Comparison of ENCODE assay signal across 8 cellular contexts in genomic region chr10:79071535-79071923, GRCh38. TPM values are rescaled to one million over a fixed set of nuclear protein-coding genes. Genes with fewer than 3 reads are reported as not detected.
A peak's percentile ranks its signal among the peaks of the same experiment; 100 is the strongest.
DNase-seq lines count a peak whose midpoint lies in the region; ATAC-seq and TF ChIP-seq lines count a peak whose summit lies in the region.

No MANE protein-coding gene starts in this region.

- peaks cover 0 to 4% (median 0%) of the 10 kb centered on the region in 11 experiments; a peak in 1 of 22 replicates for H3K36me3 ChIP-seq in BLaER1 treated with 17β-estradiol and CSF1 and Interleukin-3, amounts not matched to agents 10 nM and 100 nM
- no peaks in the 10 kb centered on the region for H3K36me3 ChIP-seq in neutrophil

- H3K4me1 ChIP-seq in BLaER1 treated with 17β-estradiol and CSF1 and Interleukin-3, amounts not matched to agents 10 nM and 100 nM, result peaks cover 56 to 72% (median 65%) of the 10 kb centered on the region in 10 experiments
- peaks cover 37 to 52% of the 10 kb centered on the region in 2 experiments for H3K4me1 ChIP-seq in neutrophil (ENCODE audit: control insufficient read depth in 1 of 2, insufficient read depth in 1 of 2, low read depth in 1 of 2, low read length in 1 of 2)

- no peak for ATAC-seq in HG02623 (IDR thresholded peaks at IDR 0.05; ENCODE audit: unreplicated experiment)

- H3K4me2 ChIP-seq in BLaER1 treated with 17β-estradiol and CSF1 and Interleukin-3, amounts not matched to agents 10 nM and 100 nM, result peak overlapping the region; percentile 94 to 100 (median 98)

- CTCF ChIA-PET in RWPE1 (lab: Yijun Ruan, JAX), result interaction anchor here (0.8 to 6.1 kb wide), 4 partner anchors 53 to 124 kb away, joined by 3 to 42 read pairs (median 3); no protein-coding TSS in a partner anchor

- no peak for TF ChIP-seq CTCF in RWPE1 (conservative IDR thresholded peaks at IDR 0.05; ENCODE audit: low read depth)
- TF ChIP-seq CTCF in epithelial cell of proximal tubule (conservative IDR thresholded peaks at IDR 0.05; ENCODE audit: low read depth, low read length), result no peak
- no peak for TF ChIP-seq CTCF in neutrophil (IDR thresholded peaks at IDR 0.05)

- no peak for DNase-seq in RWPE1 (ENCODE audit: low spot score)
- DNase-seq in epithelial cell of proximal tubule (ENCODE audit: low read depth), result no peak
- no peak for DNase-seq in ureter (ENCODE audit: low spot score)
- DNase-seq in NCI-H774 (lab: John Stamatoyannopoulos, UW), result no peak
- DNase-seq in activated CD4-positive, alpha-beta T cell treated with anti-CD3 and anti-CD28 coated beads for 4 hours, result no peak

- peaks cover 0 to 6% (median 0%) of the 10 kb centered on the region in 11 experiments; a peak in 7 of 22 replicates for H3K27me3 ChIP-seq in BLaER1 treated with 17β-estradiol and CSF1 and Interleukin-3, amounts not matched to agents 10 nM and 100 nM
- H3K27me3 ChIP-seq in neutrophil, result peaks cover 39% of the 10 kb centered on the region

- H3K9ac ChIP-seq in BLaER1 treated with 17β-estradiol and CSF1 and Interleukin-3, amounts not matched to agents 10 nM and 100 nM, result peak overlapping the region; percentile 88 to 97 (median 95)

- peak overlapping the region; percentile 72 to 95 (median 91); a peak in 21 of 22 replicates for H3K27ac ChIP-seq in BLaER1 treated with 17β-estradiol and CSF1 and Interleukin-3, amounts not matched to agents 10 nM and 100 nM
- H3K27ac ChIP-seq in RWPE1 (peak overlapping the region; percentile 100), neutrophil (peak overlapping the region; percentile 91)

- no peaks in the 10 kb centered on the region for H3K9me3 ChIP-seq in BLaER1 treated with 17β-estradiol and CSF1 and Interleukin-3, amounts not matched to agents 10 nM and 100 nM (replicated peaks in 1 of 11)
- H3K9me3 ChIP-seq in neutrophil, result no peaks in the 10 kb centered on the region

- peak overlapping the region; percentile 75 to 100 (median 98) for H3K4me3 ChIP-seq in BLaER1 treated with 17β-estradiol and CSF1 and Interleukin-3, amounts not matched to agents 10 nM and 100 nM
- H3K4me3 ChIP-seq in epithelial cell of proximal tubule (ENCODE audit: low read depth, low read length), result peak overlapping the region; percentile 99
- peak overlapping the region; percentile 75 to 99 for H3K4me3 ChIP-seq in neutrophil (ENCODE audit: low read depth in 1 of 2, low read length in 1 of 2)

- POLR2A ChIA-PET in RWPE1 (lab: Yijun Ruan, JAX; ENCODE audit: low non-redundant PET), result interaction anchor here (0.6 kb wide), 1 partner anchor 25 kb away, joined by 8 read pairs; no protein-coding TSS in a partner anchor

- peaks cover 65 to 75% (median 68%) of the 10 kb centered on the region in 11 experiments for H4K20me1 ChIP-seq in BLaER1 treated with 17β-estradiol and CSF1 and Interleukin-3, amounts not matched to agents 10 nM and 100 nM

RNA-seq across cellular contexts. Expression of gene ZMIZ1, which starts 2.8 kb away (rescaled TPM):
- 16.5 and 21.4 TPM in 2 replicates for total RNA-seq in epithelial cell of proximal tubule
- total RNA-seq in ureter, result 107 TPM
